In the genomic region with DNA sequence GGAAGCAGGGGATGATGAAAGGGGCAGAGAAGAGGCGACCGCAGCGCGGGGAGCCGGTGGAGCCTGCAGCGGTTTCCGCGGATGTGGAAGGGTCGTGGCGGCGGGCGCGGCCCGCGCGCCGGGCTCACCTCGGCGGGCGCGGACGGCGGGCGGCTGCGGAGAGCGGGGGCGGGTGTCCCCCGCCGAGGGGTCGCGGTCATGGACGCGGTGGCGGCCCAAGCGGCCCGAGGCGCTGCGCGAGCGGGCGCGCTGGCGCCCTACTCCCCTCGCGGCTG, we compare ENCODE assay signal across 8 cellular contexts. TPM values are rescaled to one million over a fixed set of nuclear protein-coding genes. Genes with fewer than 3 reads are reported as not detected.
A peak's percentile ranks its signal among the peaks of the same experiment; 100 is the strongest.
DNase-seq lines count a peak whose midpoint lies in the region; ATAC-seq, FAIRE-seq and TF ChIP-seq lines count a peak whose summit lies in the region.

No MANE protein-coding gene starts in this region.

- H3K4me1 ChIP-seq in kidney (ENCODE audit: control insufficient read depth in 1 of 2, insufficient read depth in 1 of 2, low read depth in 1 of 2, low read length in 2 of 2) = peaks cover 0 to 6% of the 10 kb centered on the region in 2 donors

- CTCF ChIA-PET in activated naive CD4-positive, alpha-beta T cell treated with anti-CD3 and anti-CD28 coated beads for 36 hours (lab: Charles Lee) = no interaction called here

- no peaks in the 10 kb centered on the region for H3K27me3 Mint-ChIP-seq in activated naive CD4-positive, alpha-beta T cell treated with anti-CD3 and anti-CD28 coated beads for 36 hours (ENCODE audit: low read depth)
- no peaks in the 10 kb centered on the region for H3K27me3 Mint-ChIP-seq in activated naive CD8-positive, alpha-beta T cell treated with anti-CD3 and anti-CD28 coated beads, Interleukin-2, amount 10 ng/mL, durations not matched to agents 7 days and 5 days
- no peaks in the 10 kb centered on the region for H3K27me3 Mint-ChIP-seq in stimulated activated naive B cell treated with anti-CD40 and anti-IgM and Interleukin-4, amounts not matched to agents 10 μg/mL and 1 μg/mL and 100 μg/mL, for 72 hours

- peak overlapping the region; percentile 63 to 90 for H3K9ac ChIP-seq in kidney (ENCODE audit: low read length in 2 of 2)

- peak overlapping the region; percentile 64 to 72 for H3K27ac ChIP-seq in kidney (ENCODE audit: low read depth in 2 of 2, low read length in 2 of 2)

- peaks cover 47% of the 10 kb centered on the region for H3K4me1 Mint-ChIP-seq in activated naive CD4-positive, alpha-beta T cell treated with anti-CD3 and anti-CD28 coated beads for 36 hours (ENCODE audit: low read depth)
- peaks cover 55% of the 10 kb centered on the region for H3K4me1 Mint-ChIP-seq in activated naive CD8-positive, alpha-beta T cell treated with anti-CD3 and anti-CD28 coated beads, Interleukin-2, amount 10 ng/mL, durations not matched to agents 7 days and 5 days
- peaks cover 30 to 47% of the 10 kb centered on the region in 2 donors for H3K4me1 Mint-ChIP-seq in stimulated activated naive B cell treated with anti-CD40 and anti-IgM and Interleukin-4, amounts not matched to agents 10 μg/mL and 1 μg/mL and 100 μg/mL, for 72 hours

- H3K36me3 Mint-ChIP-seq in activated naive CD4-positive, alpha-beta T cell treated with anti-CD3 and anti-CD28 coated beads for 36 hours (ENCODE audit: low read depth) = no peaks in the 10 kb centered on the region
- H3K36me3 Mint-ChIP-seq in activated naive CD8-positive, alpha-beta T cell treated with anti-CD3 and anti-CD28 coated beads, Interleukin-2, amount 10 ng/mL, durations not matched to agents 7 days and 5 days = peaks cover 11% of the 10 kb centered on the region
- peaks cover 2 to 4% of the 10 kb centered on the region in 2 donors for H3K36me3 Mint-ChIP-seq in stimulated activated naive B cell treated with anti-CD40 and anti-IgM and Interleukin-4, amounts not matched to agents 10 μg/mL and 1 μg/mL and 100 μg/mL, for 72 hours

- TF ChIP-seq CTCF in kidney (IDR thresholded peaks at IDR 0.05; ENCODE audit: borderline replicate concordance, extremely low read depth, insufficient read depth) = no peak

- no peak for ATAC-seq in activated naive CD8-positive, alpha-beta T cell treated with anti-CD3 and anti-CD28 coated beads, Interleukin-2, amount 10 ng/mL, durations not matched to agents 7 days and 5 days (ENCODE audit: low read depth)
- peak in 1 of 2 donors; percentile 24 for ATAC-seq in stimulated activated naive B cell treated with anti-CD40 and anti-IgM and Interleukin-4, amounts not matched to agents 10 μg/mL and 1 μg/mL and 100 μg/mL, for 72 hours (replicated peaks)

- no peak for FAIRE-seq in HTR-8/SVneo (lab: Jason Lieb, UNC)
- no peak for FAIRE-seq in kidney (lab: Jason Lieb, UNC)

- no peaks in the 10 kb centered on the region for H3K9me3 Mint-ChIP-seq in activated naive CD4-positive, alpha-beta T cell treated with anti-CD3 and anti-CD28 coated beads for 36 hours
- H3K9me3 Mint-ChIP-seq in activated naive CD8-positive, alpha-beta T cell treated with anti-CD3 and anti-CD28 coated beads, Interleukin-2, amount 10 ng/mL, durations not matched to agents 7 days and 5 days = no peaks in the 10 kb centered on the region
- no peaks in the 10 kb centered on the region for H3K9me3 Mint-ChIP-seq in stimulated activated naive B cell treated with anti-CD40 and anti-IgM and Interleukin-4, amounts not matched to agents 10 μg/mL and 1 μg/mL and 100 μg/mL, for 72 hours

- peak; percentile 27 for DNase-seq in activated naive CD4-positive, alpha-beta T cell treated with anti-CD3 and anti-CD28 coated beads for 36 hours
- DNase-seq in activated naive CD4-positive, alpha-beta T cell (lab: John Stamatoyannopoulos, UW) = no peak
- DNase-seq in HTR-8/SVneo (ENCODE audit: insufficient read length, low spot score) (peak; percentile 13), kidney (peak; percentile 70), NCI-H2029 treated with DMSO at 0.1 percent for 48 hours (lab: John Stamatoyannopoulos, UW) (no peak), GF-D8 (lab: John Stamatoyannopoulos, UW) (no peak)
- no peak for DNase-seq in activated naive CD8-positive, alpha-beta T cell treated with anti-CD3 and anti-CD28 coated beads, Interleukin-2, amount 10 ng/mL, durations not matched to agents 7 days and 5 days
- DNase-seq in stimulated activated naive B cell treated with anti-CD40 and anti-IgM and Interleukin-4, amounts not matched to agents 10 μg/mL and 1 μg/mL and 100 μg/mL, for 72 hours = peak; percentile 18

- H3K9me3 ChIP-seq in kidney (ENCODE audit: control insufficient read depth in 1 of 2, low read length in 2 of 2) = no peaks in the 10 kb centered on the region

- H3K27ac Mint-ChIP-seq in activated naive CD4-positive, alpha-beta T cell treated with anti-CD3 and anti-CD28 coated beads for 36 hours = peak overlapping the region; percentile 75
- H3K27ac Mint-ChIP-seq in activated naive CD8-positive, alpha-beta T cell treated with anti-CD3 and anti-CD28 coated beads, Interleukin-2, amount 10 ng/mL, durations not matched to agents 7 days and 5 days = peak overlapping the region; percentile 86
- H3K27ac Mint-ChIP-seq in stimulated activated naive B cell treated with anti-CD40 and anti-IgM and Interleukin-4, amounts not matched to agents 10 μg/mL and 1 μg/mL and 100 μg/mL, for 72 hours = peak overlapping the region; percentile 95

- peak overlapping the region; percentile 82 for H3K4me3 Mint-ChIP-seq in activated naive CD4-positive, alpha-beta T cell treated with anti-CD3 and anti-CD28 coated beads for 36 hours
- peak overlapping the region; percentile 89 for H3K4me3 Mint-ChIP-seq in activated naive CD8-positive, alpha-beta T cell treated with anti-CD3 and anti-CD28 coated beads, Interleukin-2, amount 10 ng/mL, durations not matched to agents 7 days and 5 days
- peak overlapping the region; percentile 95 to 100 for H3K4me3 Mint-ChIP-seq in stimulated activated naive B cell treated with anti-CD40 and anti-IgM and Interleukin-4, amounts not matched to agents 10 μg/mL and 1 μg/mL and 100 μg/mL, for 72 hours

- intact Hi-C loops in activated naive CD4-positive, alpha-beta T cell treated with anti-CD3 and anti-CD28 coated beads for 36 hours (cut with micrococcal nuclease) = loop anchor here (1.0 to 10.0 kb wide), 8 partner anchors 132 to 582 kb away; a partner anchor contains a TSS
- intact Hi-C loops in kidney (cut with DNase I) = no loop called here

- H3K36me3 ChIP-seq in kidney (ENCODE audit: control insufficient read depth in 1 of 2, insufficient read depth in 2 of 2, low read length in 2 of 2) = no peaks in the 10 kb centered on the region

- POLR2A ChIA-PET in activated naive CD8-positive, alpha-beta T cell treated with anti-CD3 and anti-CD28 coated beads, Interleukin-2, amount 10 ng/mL, durations not matched to agents 7 days and 5 days (lab: Charles Lee) = interaction anchor here (2.4 kb wide), 1 partner anchor 132 kb away, joined by 10 read pairs; no protein-coding TSS in a partner anchor

- peak overlapping the region; percentile 74 to 86 for H3K4me3 ChIP-seq in kidney (ENCODE audit: low read length in 2 of 2)

RNA-seq across cellular contexts. Expression of a gene that starts 0.6 kb away (rescaled TPM):
- 10 to 100 TPM; 18.6 to 21.7 TPM for total RNA-seq in activated naive CD4-positive, alpha-beta T cell treated with anti-CD3 and anti-CD28 coated beads for 36 hours
- total RNA-seq in activated naive CD8-positive, alpha-beta T cell treated with anti-CD3 and anti-CD28 coated beads, Interleukin-2, amount 10 ng/mL, durations not matched to agents 7 days and 5 days = 10 to 100 TPM; 45.5 to 47.4 TPM
- 67.4 TPM for total RNA-seq in kidney
- 7.1 TPM for polyA plus RNA-seq in kidney (ENCODE audit: insufficient read depth, low read depth, low replicate concordance)

Comparison
In these comparisons a context has a peak if more than half of its experiments do, and no peak if none do; other contexts are left out.
1. DNase-seq: peak in activated naive CD4-positive, alpha-beta T cell treated with anti-CD3 and anti-CD28 coated beads for 36 hours (single experiment), HTR-8/SVneo (single experiment), kidney (single experiment) and stimulated activated naive B cell treated with anti-CD40 and anti-IgM and Interleukin-4, amounts not matched to agents 10 μg/mL and 1 μg/mL and 100 μg/mL, for 72 hours (single experiment); none in activated naive CD4-positive, alpha-beta T cell (0 of 4), activated naive CD8-positive, alpha-beta T cell treated with anti-CD3 and anti-CD28 coated beads, Interleukin-2, amount 10 ng/mL, durations not matched to agents 7 days and 5 days (single experiment), NCI-H2029 treated with DMSO at 0.1 percent for 48 hours (single experiment) and GF-D8 (single experiment).
2. Peak in every context shown above with its lines, with median percentiles within 50 percentile points of each other: H3K27ac Mint-ChIP-seq and H3K4me3 Mint-ChIP-seq.